Comparison of ENCODE assay signal across 18 cellular contexts in genomic region chr19:7297742-7298141, GRCh38. TPM values are rescaled to one million over a fixed set of nuclear protein-coding genes. Genes with fewer than 3 reads are reported as not detected.
DNase-seq lines count a peak whose midpoint lies in the region; ATAC-seq, FAIRE-seq and TF ChIP-seq lines count a peak whose summit lies in the region.
"Had no signal": no experiment of that assay in that cellular context is flagged by ENCODE, and none has a peak within 500 bp of the region (broad histone marks: within the 10 kb centered on the region; RNA-seq: fewer than 3 reads in every experiment).

No MANE protein-coding gene starts in this region.

- peaks cover 12% of the 10 kb centered on the region for H3K4me1 ChIP-seq in PC-3 (ENCODE audit: insufficient read depth, low read length)
- H3K4me1 ChIP-seq: HAP-1 had no signal

- no peak overlapping the region for H3K9ac ChIP-seq in PC-3 (ENCODE audit: low read length)
- H3K9ac ChIP-seq: BLaER1 had no signal

- no peaks in the 10 kb centered on the region for H3K36me3 Mint-ChIP-seq in neural crest cell (ENCODE audit: low read depth)
- H3K36me3 Mint-ChIP-seq: CD4-positive, CD25-positive, alpha-beta regulatory T cell; CD8-positive, alpha-beta T cell had no signal

- CTCF ChIA-PET in PC-3 (lab: Charles Lee), result no interaction called here

- TF ChIP-seq CTCF in PC-3 (conservative IDR thresholded peaks at IDR 0.05; ENCODE audit: low read depth, low read length) (no peak), neural crest cell (conservative IDR thresholded peaks at IDR 0.05) (no peak)

- H3K4me3 Mint-ChIP-seq in neural crest cell, result peak overlapping the region; percentile 66
- H3K4me3 Mint-ChIP-seq: B cell; CD4-positive, CD25-positive, alpha-beta regulatory T cell; CD8-positive, alpha-beta T cell had no signal

- peak overlapping the region; percentile 57 for H2AFZ ChIP-seq in PC-3 (ENCODE audit: low read length)

- H4K20me1 ChIP-seq in PC-3 (ENCODE audit: low read length), result no peaks in the 10 kb centered on the region

- H3K9me3 ChIP-seq in PC-3 (ENCODE audit: low read length), result no peaks in the 10 kb centered on the region
- H3K9me3 ChIP-seq: BLaER1, Caco-2, HAP-1 had no signal

- H3K27ac ChIP-seq in PC-3 (ENCODE audit: low read length), result no peak overlapping the region
- H3K27ac ChIP-seq: BLaER1, C4-2B had no signal

- H3K9me3 Mint-ChIP-seq in neural crest cell, result no peaks in the 10 kb centered on the region
- H3K9me3 Mint-ChIP-seq: CD4-positive, CD25-positive, alpha-beta regulatory T cell; CD8-positive, alpha-beta T cell had no signal

- ATAC-seq in PC-3, result no peak
- ATAC-seq: CD8-positive, alpha-beta T cell had no signal

- peaks cover 7% of the 10 kb centered on the region; the same call in 1 of the 2 replicates for H3K27me3 ChIP-seq in PC-3 (ENCODE audit: low read length)
- H3K27me3 ChIP-seq: BLaER1 had no signal

- H3K79me2 ChIP-seq in PC-3 (ENCODE audit: low read length), result no peaks in the 10 kb centered on the region

- H3K4me2 ChIP-seq in PC-3 (ENCODE audit: low read length), result peak overlapping the region; percentile 41
- H3K4me2 ChIP-seq: BLaER1 had no signal

- POLR2A ChIA-PET in PC-3 (lab: Charles Lee; ENCODE audit: unreplicated experiment), result interaction anchor here (0.6 to 0.7 kb wide), 2 partner anchors 29 to 198 kb away, joined by 4 read pairs; no protein-coding TSS in a partner anchor

- FAIRE-seq in G401.6 (lab: Jason Lieb, UNC), result peak; percentile 31
- FAIRE-seq: A204.1, GM12892, H54 had no signal

- no peaks in the 10 kb centered on the region for H3K9me2 ChIP-seq in PC-3 (replicated peaks; ENCODE audit: low read length)

- H3F3A ChIP-seq in PC-3 (ENCODE audit: low read length, unreplicated experiment), result no peaks in the 10 kb centered on the region

- BruUV-seq in PC-3 (replicated peaks; lab: Mats Ljungman, UMichigan), result no TSS peak

- H3K27me3 Mint-ChIP-seq in neural crest cell (ENCODE audit: low read depth), result peaks cover 58% of the 10 kb centered on the region

- no peak for DNase-seq in PC-3
- no peak for DNase-seq in neural crest cell (ENCODE audit: low read depth, low spot score)
- DNase-seq in DMS153 (lab: John Stamatoyannopoulos, UW), result no peak
- DNase-seq in stimulated activated CD4-positive, alpha-beta T cell treated with anti-CD3 and anti-CD28 coated beads, Interleukin-15, amount 100 ng/mL, for 24 hours, result no peak
- no peak for DNase-seq in NCI-H2107 treated with DMSO at 0.1 percent for 48 hours (lab: John Stamatoyannopoulos, UW; ENCODE audit: unreplicated experiment)
- DNase-seq: Caco-2; CD4-positive, CD25-positive, alpha-beta regulatory T cell; CD8-positive, alpha-beta T cell; DMS79 treated with DMSO at 0.1 percent for 48 hours; GOT3 had no signal

- H3K4me3 ChIP-seq in PC-3 (ENCODE audit: low read length), result no peak overlapping the region
- H3K4me3 ChIP-seq: BLaER1, HAP-1 had no signal

- H3K36me3 ChIP-seq in PC-3 (ENCODE audit: low read depth, low read length), result no peaks in the 10 kb centered on the region
- H3K36me3 ChIP-seq: BLaER1, HAP-1 had no signal

- intact Hi-C loops in PC-3 (cut with micrococcal nuclease), result no loop called here

- peaks cover 11% of the 10 kb centered on the region for H3K4me1 Mint-ChIP-seq in neural crest cell

- no peak overlapping the region for H3K27ac Mint-ChIP-seq in neural crest cell (ENCODE audit: unreplicated experiment)
- H3K27ac Mint-ChIP-seq: B cell; CD4-positive, CD25-positive, alpha-beta regulatory T cell; CD8-positive, alpha-beta T cell had no signal

RNA-seq across cellular contexts. Expression of gene INSR, which starts 3.5 kb away (rescaled TPM):
- total RNA-seq in PC-3 (2014; rRNA removed) (13.7 and 41.5 TPM in 2 replicates), neural crest cell (14.1 and 16.0 TPM in 2 replicates)

RNA-seq across cellular contexts. Expression of gene ARHGEF18, which starts 51.0 kb away (rescaled TPM):
- 65.1 and 66.8 TPM in 2 replicates for total RNA-seq in PC-3 (2014; rRNA removed)
- total RNA-seq in neural crest cell, result 36.5 and 38.3 TPM in 2 replicates
